Comparison of ENCODE assay signal across 20 cellular contexts in genomic region chr9:109270971-109271900, GRCh38. TPM values are rescaled to one million over a fixed set of nuclear protein-coding genes. Genes with fewer than 3 reads are reported as not detected.
DNase-seq lines count a peak whose midpoint lies in the region; ATAC-seq and TF ChIP-seq lines count a peak whose summit lies in the region.
"Had no signal": no experiment of that assay in that cellular context is flagged by ENCODE, and none has a peak within 500 bp of the region (broad histone marks: within the 10 kb centered on the region; RNA-seq: fewer than 3 reads in every experiment).

No MANE protein-coding gene starts in this region.

- H3K4me1 ChIP-seq in body of pancreas = peaks cover 66% of the 10 kb centered on the region
- peaks cover 2% of the 10 kb centered on the region for H3K4me1 ChIP-seq in testis
- H3K4me1 ChIP-seq: SJCRH30, tibial artery had no signal

- H3K4me3 ChIP-seq in body of pancreas (no peak overlapping the region), testis (no peak overlapping the region)
- H3K4me3 ChIP-seq: GM23248, SJCRH30, tibial artery had no signal

- ATAC-seq in body of pancreas (no peak), HG03457 (IDR thresholded peaks at IDR 0.05; ENCODE audit: unreplicated experiment) (no peak)
- no peak for ATAC-seq in stimulated activated naive CD8-positive, alpha-beta T cell treated with anti-CD3 and anti-CD28 coated beads, Interleukin-15, Interleukin-2, amounts not matched to agents 100 U/mL and 50 U/mL, for 24 hours
- ATAC-seq: activated CD4-positive, alpha-beta T cell treated with anti-CD3 and anti-CD28 coated beads for 36 hours had no signal

- DNase-seq in DMS79 treated with DMSO at 0.1 percent for 48 hours (lab: John Stamatoyannopoulos, UW) = peak; percentile 59
- peak; percentile 52 for DNase-seq in NCI-H1092 (lab: John Stamatoyannopoulos, UW)
- peak; percentile 77 for DNase-seq in NCI-H526 treated with DMSO at 0.1 percent for 48 hours (lab: John Stamatoyannopoulos, UW)
- peak in 3 of 4 donors; percentile 49 to 73 (median 50) for DNase-seq in body of pancreas
- no peak for DNase-seq in osteocyte (ENCODE audit: extremely low spot score, unreplicated experiment)
- DNase-seq in testis = no peak
- no peak for DNase-seq in stimulated activated naive CD8-positive, alpha-beta T cell treated with anti-CD3 and anti-CD28 coated beads, Interleukin-15, Interleukin-2, amounts not matched to agents 100 U/mL and 50 U/mL, for 24 hours
- DNase-seq: activated CD4-positive, alpha-beta T cell treated with anti-CD3 and anti-CD28 coated beads for 36 hours; activated naive CD4-positive, alpha-beta T cell treated with anti-CD3 and anti-CD28 coated beads, Interleukin-2, amount 10 ng/mL, durations not matched to agents 7 days and 5 days; activated T-cell treated with anti-CD3 and anti-CD28 coated beads, Interleukin-2, amount 50 U/mL, for 48 hours; CD4-positive, alpha-beta T cell; central memory CD4-positive, alpha-beta T cell; DND-41; GM23248; SJCRH30; stimulated activated CD4-positive, alpha-beta T cell treated with anti-CD3 and anti-CD28 coated beads, Interleukin-4, amount 100 ng/mL, for 1 hour; stimulated activated naive CD4-positive, alpha-beta T cell treated with Interleukin-2 at 50 U/mL for 16 hours had no signal

- H3K27ac ChIP-seq in body of pancreas = peak overlapping the region; percentile 33 to 64 (median 56)
- no peak overlapping the region for H3K27ac ChIP-seq in testis
- H3K27ac ChIP-seq: GM23248, SJCRH30, tibial artery had no signal

- no peak for TF ChIP-seq CTCF in body of pancreas (IDR thresholded peaks at IDR 0.05)
- TF ChIP-seq CTCF in osteocyte (IDR thresholded peaks at IDR 0.05) = no peak
- TF ChIP-seq CTCF in testis (IDR thresholded peaks at IDR 0.05) = no peak

- H3K9me3 ChIP-seq in body of pancreas (no peaks in the 10 kb centered on the region), testis (no peaks in the 10 kb centered on the region)
- H3K9me3 ChIP-seq: SJCRH30 had no signal

- TF ChIP-seq POLR2A in body of pancreas (IDR thresholded peaks at IDR 0.05) (no peak), testis (IDR thresholded peaks at IDR 0.05) (no peak)

- H3K27me3 Mint-ChIP-seq in osteocyte (ENCODE audit: unreplicated experiment) = no peaks in the 10 kb centered on the region
- H3K27me3 Mint-ChIP-seq: IgD-negative memory B cell had no signal

- 46 to 49% methylated on average over 15 of the region's 15 CpGs for WGBS in body of pancreas, 2 donors
- WGBS in testis, 2 donors = 89 to 91% methylated on average over 15 of the region's 15 CpGs

- peaks cover 8% of the 10 kb centered on the region for H3K4me1 Mint-ChIP-seq in osteocyte (ENCODE audit: unreplicated experiment)
- H3K4me1 Mint-ChIP-seq: activated CD4-positive, alpha-beta T cell treated with anti-CD3 and anti-CD28 coated beads for 36 hours; activated naive CD4-positive, alpha-beta T cell treated with anti-CD3 and anti-CD28 coated beads, Interleukin-2, amount 10 ng/mL, durations not matched to agents 7 days and 5 days; IgD-negative memory B cell had no signal

- H3K27me3 ChIP-seq in body of pancreas (no peaks in the 10 kb centered on the region), testis (no peaks in the 10 kb centered on the region)
- H3K27me3 ChIP-seq: SJCRH30 had no signal

- peaks cover 5% of the 10 kb centered on the region for H3K9me3 Mint-ChIP-seq in osteocyte (ENCODE audit: unreplicated experiment)
- H3K9me3 Mint-ChIP-seq: activated naive CD4-positive, alpha-beta T cell treated with anti-CD3 and anti-CD28 coated beads, Interleukin-2, amount 10 ng/mL, durations not matched to agents 7 days and 5 days; CD4-positive, alpha-beta T cell had no signal

- intact Hi-C loops in body of pancreas (cut with DNase I) = no loop called here
- intact Hi-C loops in testis (cut with DNase I; ENCODE audit: low total_unique reads) = no loop called here

- H3K36me3 ChIP-seq in body of pancreas (replicated peaks in 1 of 2; ENCODE audit: insufficient read depth in 1 of 2, low read depth in 2 of 2) (no peaks in the 10 kb centered on the region), testis (ENCODE audit: low read depth, missing control alignments) (no peaks in the 10 kb centered on the region)
- H3K36me3 ChIP-seq: SJCRH30, tibial artery had no signal

- peaks cover 10% of the 10 kb centered on the region for H3K36me3 Mint-ChIP-seq in osteocyte (ENCODE audit: unreplicated experiment)
- H3K36me3 Mint-ChIP-seq: activated naive CD4-positive, alpha-beta T cell treated with anti-CD3 and anti-CD28 coated beads, Interleukin-2, amount 10 ng/mL, durations not matched to agents 7 days and 5 days; IgD-negative memory B cell had no signal

- H3K4me3 Mint-ChIP-seq in osteocyte (ENCODE audit: unreplicated experiment) = no peak overlapping the region
- H3K4me3 Mint-ChIP-seq: activated CD4-positive, alpha-beta T cell treated with anti-CD3 and anti-CD28 coated beads for 36 hours; activated naive CD4-positive, alpha-beta T cell treated with anti-CD3 and anti-CD28 coated beads, Interleukin-2, amount 10 ng/mL, durations not matched to agents 7 days and 5 days; CD4-positive, alpha-beta T cell; IgD-negative memory B cell had no signal

- no peak overlapping the region for H3K27ac Mint-ChIP-seq in osteocyte (ENCODE audit: unreplicated experiment)
- H3K27ac Mint-ChIP-seq: activated CD4-positive, alpha-beta T cell treated with anti-CD3 and anti-CD28 coated beads for 36 hours; activated naive CD4-positive, alpha-beta T cell treated with anti-CD3 and anti-CD28 coated beads, Interleukin-2, amount 10 ng/mL, durations not matched to agents 7 days and 5 days; CD4-positive, alpha-beta T cell; IgD-negative memory B cell had no signal

RNA-seq across cellular contexts. Expression of gene EPB41L4B, which starts 49.6 kb away (rescaled TPM):
- total RNA-seq in body of pancreas (100 to 1,000 TPM in 1 of 2 donors, 10 to 100 TPM in 1; 41.9 to 122 TPM), osteocyte (17.3 and 19.3 TPM in 2 replicates), testis (10 to 100 TPM; 14.3 to 14.5 TPM)
- 10.9 TPM for polyA plus RNA-seq in testis (ENCODE audit: insufficient read depth, low read depth, low replicate concordance)
- total RNA-seq: CD4-positive, alpha-beta T cell had no signal
- polyA plus RNA-seq: IgD-negative memory B cell had no signal

Comparison
In these comparisons a context has a peak if more than half of its experiments do, and no peak if none do; other contexts are left out.
1. DNase-seq: peak in DMS79 treated with DMSO at 0.1 percent for 48 hours (single experiment), NCI-H1092 (single experiment), NCI-H526 treated with DMSO at 0.1 percent for 48 hours (single experiment) and body of pancreas (3 of 4); none in osteocyte (single experiment), testis (single experiment) and stimulated activated naive CD8-positive, alpha-beta T cell treated with anti-CD3 and anti-CD28 coated beads, Interleukin-15, Interleukin-2, amounts not matched to agents 100 U/mL and 50 U/mL, for 24 hours (single experiment).
2. H3K27ac ChIP-seq: peak in body of pancreas (4 of 4); none in testis (0 of 2).